In genomic region chr12:6824962-6825381, GRCh38 we compare ENCODE assay signal across 1 cellular context.
TF ChIP-seq lines count a peak whose summit lies in the region.

No MANE protein-coding gene starts in this region.

TF ChIP-seq in HepG2, 621 proteins besides CTCF, POLR2A, EP300 and RAD21:
- 0 out of 2 replicates have a peak, but pooled peaks have one; percentile 23 for TF ChIP-seq NRL (CRISPR knock-in tag; IDR thresholded peaks at IDR 0.05; ENCODE audit: borderline replicate concordance)
- TF ChIP-seq SMAD1 (CRISPR knock-in tag; IDR thresholded peaks at IDR 0.05; ENCODE audit: borderline replicate concordance, low read depth) = no peak
- 0 out of 2 replicates have a peak, but pooled peaks have one; percentile 21 for TF ChIP-seq ZNF891 (CRISPR knock-in tag; IDR thresholded peaks at IDR 0.05)
- TF ChIP-seq POLR2G (IDR thresholded peaks at IDR 0.05; ENCODE audit: low read depth, low read length) = peak; percentile 54; the same call in 1 of the 2 replicates
- TF ChIP-seq KLF11 (CRISPR knock-in tag; IDR thresholded peaks at IDR 0.05) = no peak
- 0 out of 2 replicates have a peak, but pooled peaks have one; percentile 18 for TF ChIP-seq ZNF761 (CRISPR knock-in tag; conservative IDR thresholded peaks at IDR 0.05)
- TF ChIP-seq DZIP1 (CRISPR knock-in tag; IDR thresholded peaks at IDR 0.05) = 0 out of 2 replicates have a peak, but pooled peaks have one; percentile 58
- TF ChIP-seq KAT8 (CRISPR knock-in tag; IDR thresholded peaks at IDR 0.05) = no peak
- TF ChIP-seq ZNF567 (CRISPR knock-in tag; IDR thresholded peaks at IDR 0.05; ENCODE audit: borderline replicate concordance) = 0 out of 2 replicates have a peak, but pooled peaks have one; percentile 12
